In the genomic region with DNA sequence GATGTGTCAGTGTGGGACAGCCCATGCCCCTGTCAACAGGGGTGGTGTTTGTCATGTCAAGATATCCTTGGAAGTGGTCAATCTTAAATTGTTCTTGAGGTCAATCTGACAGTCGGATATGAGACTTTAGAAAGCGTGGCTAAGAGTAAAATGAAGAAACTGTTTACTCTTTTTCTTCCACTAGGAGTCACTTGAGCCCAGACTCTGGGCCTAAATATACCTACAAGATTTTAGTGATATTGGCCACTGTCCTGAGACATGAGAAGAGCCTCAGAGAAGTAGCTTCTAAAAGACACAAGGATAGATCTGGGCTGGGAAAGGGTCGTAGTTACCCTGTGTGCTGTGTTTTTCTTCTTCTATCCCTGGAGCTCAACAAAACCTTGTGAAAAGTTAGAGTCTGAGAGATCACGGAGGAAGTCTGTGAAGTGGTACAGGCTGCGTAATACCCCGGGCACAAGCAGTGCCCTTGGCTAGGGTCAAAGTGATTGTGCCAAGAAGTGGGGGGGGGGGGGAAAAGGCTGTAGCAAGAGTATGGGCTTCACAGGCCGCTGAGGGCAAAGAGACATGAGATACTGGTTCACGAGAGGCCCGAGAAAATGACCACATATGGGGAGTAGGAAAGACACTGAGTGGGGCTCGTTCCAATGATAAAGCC, we compare ENCODE assay signal across 1 cellular context.
TF ChIP-seq lines count a peak whose summit lies in the region.

No MANE protein-coding gene starts in this region.

TF ChIP-seq in GM23338, 12 proteins besides CTCF, POLR2A, EP300 and RAD21 (continued from another document):
- TF ChIP-seq ZNF462 (CRISPR knock-in tag; IDR thresholded peaks at IDR 0.05) (no peak), STAT1 (IDR thresholded peaks at IDR 0.05; ENCODE audit: unreplicated experiment) (no peak), EZH2phosphoT487 (IDR thresholded peaks at IDR 0.05; ENCODE audit: unreplicated experiment) (no peak), CREB1 (CRISPR knock-in tag; IDR thresholded peaks at IDR 0.05; ENCODE audit: low read depth) (no peak), POLR2AphosphoS5 (IDR thresholded peaks at IDR 0.05; ENCODE audit: low read depth) (no peak), ZNF114 (CRISPR knock-in tag; IDR thresholded peaks at IDR 0.05) (no peak)
- TF ChIP-seq, protein P1, sequence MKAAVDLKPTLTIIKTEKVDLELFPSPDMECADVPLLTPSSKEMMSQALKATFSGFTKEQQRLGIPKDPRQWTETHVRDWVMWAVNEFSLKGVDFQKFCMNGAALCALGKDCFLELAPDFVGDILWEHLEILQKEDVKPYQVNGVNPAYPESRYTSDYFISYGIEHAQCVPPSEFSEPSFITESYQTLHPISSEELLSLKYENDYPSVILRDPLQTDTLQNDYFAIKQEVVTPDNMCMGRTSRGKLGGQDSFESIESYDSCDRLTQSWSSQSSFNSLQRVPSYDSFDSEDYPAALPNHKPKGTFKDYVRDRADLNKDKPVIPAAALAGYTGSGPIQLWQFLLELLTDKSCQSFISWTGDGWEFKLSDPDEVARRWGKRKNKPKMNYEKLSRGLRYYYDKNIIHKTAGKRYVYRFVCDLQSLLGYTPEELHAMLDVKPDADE (IDR thresholded peaks at IDR 0.05) = no peak
